In genomic region chr17:40318835-40319332, GRCh38 we compare ENCODE assay signal across 8 cellular contexts. TPM values are rescaled to one million over a fixed set of nuclear protein-coding genes. Genes with fewer than 3 reads are reported as not detected.
DNase-seq lines count a peak whose midpoint lies in the region; ATAC-seq, FAIRE-seq and TF ChIP-seq lines count a peak whose summit lies in the region.

No MANE protein-coding gene starts in this region.

- CTCF ChIA-PET in A549 (lab: Yijun Ruan, JAX) = interaction anchor here (0.7 to 50.4 kb wide), 7 partner anchors 9 to 241 kb away, joined by 3 to 2395 read pairs (median 7); partner anchors contain the start of genes CDC6, GJD3 and RARA

- H3K4me1 ChIP-seq in A549 (peaks cover 86% of the 10 kb centered on the region), HUES64 (ENCODE audit: insufficient read depth, low read length) (peaks cover 34% of the 10 kb centered on the region; the same call in 1 of the 2 replicates)

- peak overlapping the region; percentile 94 for H3K27ac Mint-ChIP-seq in mesothelial cell of epicardium

- TF ChIP-seq RAD21 in A549 (conservative IDR thresholded peaks at IDR 0.05 in 1 of 2, IDR thresholded peaks at IDR 0.05 in 1 of 2) = no peak

- peak overlapping the region; percentile 95 to 97 for H3K27ac ChIP-seq in A549
- H3K27ac ChIP-seq in HUES64 (ENCODE audit: low read depth, low read length) = no peak overlapping the region
- H3K27ac ChIP-seq in brain microvascular endothelial cell = peak overlapping the region; percentile 89

- H3K36me3 ChIP-seq in HUES64 (ENCODE audit: insufficient read depth, low read length) (no peaks in the 10 kb centered on the region), brain microvascular endothelial cell (replicated peaks) (no peaks in the 10 kb centered on the region)

- TF ChIP-seq POLR2A in A549 (IDR thresholded peaks at IDR 0.05; ENCODE audit: low read length) = no peak

- H3K4me2 ChIP-seq in A549 = peak overlapping the region; percentile 99

- no peaks in the 10 kb centered on the region for H3K27me3 Mint-ChIP-seq in mesothelial cell of epicardium (ENCODE audit: low read depth)

- no peak for ATAC-seq in A549
- ATAC-seq in HG03025 (IDR thresholded peaks at IDR 0.05; ENCODE audit: low FRiP score, unreplicated experiment) = no peak

- H3K4me3 ChIP-seq in A549 (peak overlapping the region; percentile 81), HUES64 (ENCODE audit: low read length) (peak overlapping the region; percentile 73), brain microvascular endothelial cell (ENCODE audit: low read depth, low read length) (peak overlapping the region; percentile 89)

- DNase-seq in A549 (ENCODE audit: low read depth in 1 of 2, low spot score in 1 of 2) = no peak
- DNase-seq in brain microvascular endothelial cell = no peak
- DNase-seq in mesothelial cell of epicardium (ENCODE audit: low spot score in 2 of 2, unreplicated experiment in 2 of 2) = no peak
- DNase-seq in amygdala (lab: John Stamatoyannopoulos, UW) = no peak
- DNase-seq in effector CD4-positive, alpha-beta T cell = no peak
- DNase-seq in GDM1 (lab: John Stamatoyannopoulos, UW) = no peak

- in situ Hi-C loops in brain microvascular endothelial cell (cut with HindIII; ENCODE audit: low pct_ligation_motif_present, low sequenced_read_pairs) = loop anchor here (25.0 kb wide), 1 partner anchor 218 kb away; no protein-coding TSS in a partner anchor

- TF ChIP-seq CTCF in A549 (IDR thresholded peaks at IDR 0.05) (no peak), brain microvascular endothelial cell (IDR thresholded peaks at IDR 0.05; ENCODE audit: low read depth, low read length, missing control alignments) (peak; percentile 53), mesothelial cell of epicardium (IDR thresholded peaks at IDR 0.05; ENCODE audit: unreplicated experiment) (no peak)

- peaks cover 85% of the 10 kb centered on the region for H3K4me1 Mint-ChIP-seq in mesothelial cell of epicardium

- peak overlapping the region; percentile 75; the same call in 1 of the 2 replicates for H3K9ac ChIP-seq in HUES64 (ENCODE audit: low read depth, low read length)

- no peak for FAIRE-seq in A549 (lab: Jason Lieb, UNC)

- 9% methylated on average over 13 of the region's 13 CpGs for WGBS in A549 (ENCODE audit: missing lambda C conversion rate)
- 25% methylated on average over 13 of the region's 13 CpGs for WGBS in HUES64

- H3K9me3 Mint-ChIP-seq in mesothelial cell of epicardium = no peaks in the 10 kb centered on the region

- no peak for TF ChIP-seq EP300 in A549 (IDR thresholded peaks at IDR 0.05)

- peak overlapping the region; percentile 92 for H3K4me3 Mint-ChIP-seq in mesothelial cell of epicardium

- POLR2A ChIA-PET in A549 (lab: Yijun Ruan, JAX) = no interaction called here

- H3K27me3 ChIP-seq in HUES64 (ENCODE audit: insufficient read depth, low read length) (peaks cover 32% of the 10 kb centered on the region), brain microvascular endothelial cell (replicated peaks) (no peaks in the 10 kb centered on the region)

- no peaks in the 10 kb centered on the region for H3K36me3 Mint-ChIP-seq in mesothelial cell of epicardium

- H3K9me3 ChIP-seq in A549 (no peaks in the 10 kb centered on the region), HUES64 (ENCODE audit: insufficient read depth, low read depth, low read length) (no peaks in the 10 kb centered on the region)

TF ChIP-seq in A549, 52 proteins besides CTCF, POLR2A, EP300 and RAD21:
- no peak for TF ChIP-seq EHMT2 (IDR thresholded peaks at IDR 0.05; ENCODE audit: low read depth)
- no peak for TF ChIP-seq HOXB5 (CRISPR knock-in tag; IDR thresholded peaks at IDR 0.05)
- TF ChIP-seq JUN (IDR thresholded peaks at IDR 0.05) = no peak; a peak in 1 of 5 replicates
- TF ChIP-seq HDAC2 (IDR thresholded peaks at IDR 0.05) = no peak
- TF ChIP-seq MAZ (IDR thresholded peaks at IDR 0.05; ENCODE audit: borderline replicate concordance, low read depth, low read length) = no peak
- TF ChIP-seq ESRRA (IDR thresholded peaks at IDR 0.05; ENCODE audit: borderline replicate concordance, low read length) = no peak
- TF ChIP-seq CHD4 (IDR thresholded peaks at IDR 0.05; ENCODE audit: borderline replicate concordance) = no peak
- TF ChIP-seq NR3C1 (IDR thresholded peaks at IDR 0.05) = no peak
- no peak for TF ChIP-seq CEBPB (IDR thresholded peaks at IDR 0.05)
- no peak for TF ChIP-seq CBX8 (IDR thresholded peaks at IDR 0.05)
- no peak for TF ChIP-seq MAFK (IDR thresholded peaks at IDR 0.05; ENCODE audit: partially characterized antibody)
- no peak for TF ChIP-seq RARB (CRISPR knock-in tag; IDR thresholded peaks at IDR 0.05)
- TF ChIP-seq POLR2AphosphoS2 (conservative IDR thresholded peaks at IDR 0.05; ENCODE audit: low read length) = no peak
- no peak for TF ChIP-seq FOSB (CRISPR knock-in tag; IDR thresholded peaks at IDR 0.05)
- no peak for TF ChIP-seq RFX5 (IDR thresholded peaks at IDR 0.05)

RNA-seq across cellular contexts. Expression of gene RARA, which starts 9.9 kb away (rescaled TPM):
- 8.6 and 9.9 TPM in 2 replicates for polyA plus RNA-seq in A549 (2011; rRNA removed)
- 6.5 and 11.0 TPM in 2 replicates for polyA plus RNA-seq in A549 (2012; cell fraction: cytosol; rRNA removed)
- 17.6 and 21.1 TPM in 2 replicates for polyA plus RNA-seq in A549 (2012; cell fraction: nucleus; rRNA removed)
- polyA plus RNA-seq in A549 (2017; fragmentation: RNase III; extraction: RNeasy Plus Mini Kit Qiagen cat#74134 plus additional on column Dnase treatment) = 17.2 to 18.5 TPM (median 17.9 TPM) in 3 replicates
- polyA minus RNA-seq in A549 (2011; rRNA and poly(A)+ RNA removed) = 11.6 and 12.9 TPM in 2 replicates
- polyA plus RNA-seq in HUES64 (2013, experiment 1 of 2) = 15.4 TPM
- polyA plus RNA-seq in HUES64 (2013, experiment 2 of 2) = 20.9 TPM
- 74.0 to 80.8 TPM (median 79.6 TPM) in 3 replicates for total RNA-seq in mesothelial cell of epicardium

RNA-seq across cellular contexts. Expression of gene CDC6, which starts 31.2 kb away (rescaled TPM):
- polyA plus RNA-seq in A549 (2011; rRNA removed) = 71.4 and 79.5 TPM in 2 replicates
- polyA plus RNA-seq in A549 (2012; cell fraction: cytosol; rRNA removed) = 41.7 and 44.4 TPM in 2 replicates
- polyA plus RNA-seq in A549 (2012; cell fraction: nucleus; rRNA removed) = 29.8 and 45.7 TPM in 2 replicates
- 66.6 to 67.5 TPM (median 67.0 TPM) in 3 replicates for polyA plus RNA-seq in A549 (2017; fragmentation: RNase III; extraction: RNeasy Plus Mini Kit Qiagen cat#74134 plus additional on column Dnase treatment)
- 27.0 and 28.3 TPM in 2 replicates for polyA minus RNA-seq in A549 (2011; rRNA and poly(A)+ RNA removed)
- 80.7 TPM for polyA plus RNA-seq in HUES64 (2013, experiment 1 of 2)
- polyA plus RNA-seq in HUES64 (2013, experiment 2 of 2) = 75.9 TPM
- 16.4 to 18.9 TPM (median 16.8 TPM) in 3 replicates for total RNA-seq in mesothelial cell of epicardium

RNA-seq across cellular contexts. Expression of gene GJD3, which starts 45.7 kb away (rescaled TPM):
- polyA plus RNA-seq in A549 (2011; rRNA removed) (0.09 TPM in 1 of 2 replicates, not detected in the other), A549 (2017; fragmentation: RNase III; extraction: RNeasy Plus Mini Kit Qiagen cat#74134 plus additional on column Dnase treatment) (0.40 to 1.2 TPM (median 0.70 TPM) in 3 replicates)
- 0.21 and 0.41 TPM in 2 replicates for polyA plus RNA-seq in A549 (2012; cell fraction: cytosol; rRNA removed)
- 0.36 and 0.82 TPM in 2 replicates for polyA plus RNA-seq in A549 (2012; cell fraction: nucleus; rRNA removed)
- not detected in 2 replicates for polyA minus RNA-seq in A549 (2011; rRNA and poly(A)+ RNA removed)
- not detected for polyA plus RNA-seq in HUES64 (2013, experiment 1 of 2)
- polyA plus RNA-seq in HUES64 (2013, experiment 2 of 2) = not detected
- total RNA-seq in mesothelial cell of epicardium = 0.27 TPM in 1 of 3 replicates, not detected in the others
